Comparison of ENCODE assay signal across 8 cellular contexts in the genomic region with DNA sequence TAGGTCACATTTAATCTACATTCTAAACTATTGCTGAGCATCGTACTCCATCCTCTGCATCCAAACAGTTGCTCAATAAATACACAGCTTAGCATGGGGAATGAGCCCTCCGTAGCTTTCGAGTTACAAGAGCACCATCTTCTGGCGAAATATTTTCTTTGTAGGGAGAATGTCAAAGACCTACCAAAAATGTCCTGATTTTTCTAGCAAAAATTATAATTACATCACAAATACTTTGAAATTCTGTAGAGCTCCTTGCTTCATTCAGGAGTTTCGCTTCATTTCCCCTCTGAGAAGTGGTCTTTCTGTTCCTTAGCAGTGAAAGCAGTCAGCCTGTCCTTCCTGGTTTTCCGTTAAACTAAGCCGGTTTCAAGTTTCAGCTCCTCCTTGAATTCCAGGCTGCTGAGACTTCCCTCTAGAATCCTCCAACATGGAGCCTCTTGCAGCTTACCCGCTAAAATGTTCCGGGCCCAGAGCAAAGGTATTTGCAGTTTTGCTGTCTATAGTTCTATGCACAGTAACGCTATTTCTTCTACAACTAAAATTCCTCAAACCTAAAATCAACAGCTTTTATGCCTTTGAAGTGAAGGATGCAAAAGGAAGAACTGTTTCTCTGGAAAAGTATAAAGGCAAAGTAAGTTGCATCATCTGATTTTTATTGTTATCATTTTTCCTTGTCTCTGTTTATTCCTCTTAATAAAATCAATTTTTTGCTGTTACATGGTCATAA. TPM values are rescaled to one million over a fixed set of nuclear protein-coding genes. Genes with fewer than 3 reads are reported as not detected.
DNase-seq lines count a peak whose midpoint lies in the region; ATAC-seq and TF ChIP-seq lines count a peak whose summit lies in the region.

A gene with protein sequence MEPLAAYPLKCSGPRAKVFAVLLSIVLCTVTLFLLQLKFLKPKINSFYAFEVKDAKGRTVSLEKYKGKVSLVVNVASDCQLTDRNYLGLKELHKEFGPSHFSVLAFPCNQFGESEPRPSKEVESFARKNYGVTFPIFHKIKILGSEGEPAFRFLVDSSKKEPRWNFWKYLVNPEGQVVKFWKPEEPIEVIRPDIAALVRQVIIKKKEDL (plus strand): TSS at position 409 of the 730 bp plus-strand sequence. CDS start 22 bp downstream, at position 431.

- intact Hi-C loops in IMR-90 (cut with micrococcal nuclease) (loop anchor here (1.0 to 5.0 kb wide), 2 partner anchors 254 to 418 kb away; no protein-coding TSS in a partner anchor), esophagus squamous epithelium (cut with DNase I) (loop anchor here (10.0 kb wide), 1 partner anchor 255 kb away; no protein-coding TSS in a partner anchor)

- TF ChIP-seq CTCF in IMR-90 (conservative IDR thresholded peaks at IDR 0.05; ENCODE audit: low read depth, low read length) (peak; percentile 75), SK-N-SH (IDR thresholded peaks at IDR 0.05) (peak; percentile 92), esophagus squamous epithelium (IDR thresholded peaks at IDR 0.05) (peak; percentile 24 to 66 (median 56))

- peak within 1 kb of the TSS; percentile 93 for H2BK120ac ChIP-seq in IMR-90 (ENCODE audit: low read depth, low read length)

- H3K9ac ChIP-seq in IMR-90 (ENCODE audit: low read depth, low read length), result peak within 1 kb of the TSS; percentile 97
- H3K9ac ChIP-seq in SK-N-SH, result peak within 1 kb of the TSS; percentile 89

- H2AFZ ChIP-seq in IMR-90 (replicated peaks; ENCODE audit: low read length, poor library complexity) (no peak within 1 kb of the TSS), SK-N-SH (ENCODE audit: low read depth) (peak within 1 kb of the TSS; percentile 95)

- H2AK9ac ChIP-seq in IMR-90 (replicated peaks; ENCODE audit: low read depth, low read length, poor library complexity), result no peak within 1 kb of the TSS

- peak within 1 kb of the TSS; percentile 93 for H3K4ac ChIP-seq in IMR-90 (ENCODE audit: low read depth, low read length)

- H2BK15ac ChIP-seq in IMR-90 (ENCODE audit: low read depth, low read length), result peak within 1 kb of the TSS; percentile 61; the same call in 1 of the 3 replicates

- peak within 1 kb of the TSS; percentile 91 for H3K23ac ChIP-seq in IMR-90 (ENCODE audit: low read depth, low read length)

- in situ Hi-C loops in IMR-90 (cut with MboI; ENCODE audit: low sequenced_read_pairs), result loop anchor here (5.0 to 25.0 kb wide), 3 partner anchors 253 to 635 kb away; no protein-coding TSS in a partner anchor

- H3K56ac ChIP-seq in IMR-90 (ENCODE audit: extremely low read depth, insufficient read depth, low read length), result peak within 1 kb of the TSS; percentile 99

- H3K9me2 ChIP-seq in SK-N-SH, result no peaks in the 10 kb centered on the region

- peak within 1 kb of the TSS; percentile 92 for H4K91ac ChIP-seq in IMR-90 (ENCODE audit: insufficient read depth, low read depth, low read length)

- peak within 1 kb of the TSS; percentile 45 to 97 for H4K8ac ChIP-seq in IMR-90 (ENCODE audit: low read depth in 2 of 2, low read length in 2 of 2)

- peak within 1 kb of the TSS; percentile 66 for H3K4me3 ChIP-seq in IMR-90 (ENCODE audit: insufficient read depth, low read depth, low read length)
- peak within 1 kb of the TSS; percentile 60 to 94; a peak in 3 of 4 replicates for H3K4me3 ChIP-seq in SK-N-SH (ENCODE audit: low read depth in 2 of 2, low read length in 1 of 2)
- peak within 1 kb of the TSS; percentile 13 to 63 (median 42) for H3K4me3 ChIP-seq in esophagus squamous epithelium

- dilution Hi-C loops in IMR-90 (cut with HindIII; ENCODE audit: low sequenced_read_pairs, unreplicated experiment), result no loop called here

- H3K27ac ChIP-seq in IMR-90 (ENCODE audit: insufficient read depth, low read length) (peak within 1 kb of the TSS; percentile 76), SK-N-SH (ENCODE audit: low read depth in 2 of 2, low read length in 1 of 2) (peak within 1 kb of the TSS; percentile 80 to 93), esophagus squamous epithelium (peak within 1 kb of the TSS; percentile 12 to 80 (median 70))

- TF ChIP-seq RAD21 in IMR-90 (IDR thresholded peaks at IDR 0.05; ENCODE audit: low read length) (peak; percentile 86), SK-N-SH (IDR thresholded peaks at IDR 0.05; ENCODE audit: low read length) (peak; percentile 66)

- WGBS in IMR-90 (ENCODE audit: extremely low coverage in 2 of 2, insufficient read length in 1 of 2), 2 experiments, result 0% methylated on average over 1 of the region's 10 CpGs; no CpG with 5 or more reads in 1 of the 2 experiments
- under 1% methylated on average over 10 of the region's 10 CpGs for WGBS in SK-N-SH (ENCODE audit: low lambda C conversion rate)
- 4 to 5% methylated on average over 10 of the region's 10 CpGs for WGBS in esophagus squamous epithelium, 2 donors

- H2AK5ac ChIP-seq in IMR-90 (ENCODE audit: low read depth, low read length), result peak within 1 kb of the TSS; percentile 40; the same call in 1 of the 2 replicates

- peaks cover 12% of the 10 kb centered on the region for H3K36me3 ChIP-seq in IMR-90 (ENCODE audit: control insufficient read depth, insufficient read depth, low read length)
- H3K36me3 ChIP-seq in SK-N-SH (replicated peaks in 1 of 2; ENCODE audit: control insufficient read depth in 1 of 2, insufficient read depth in 2 of 2, low read length in 1 of 2), result peaks cover 11 to 33% of the 10 kb centered on the region in 2 experiments
- no peaks in the 10 kb centered on the region for H3K36me3 ChIP-seq in esophagus squamous epithelium

- peak within 1 kb of the TSS; percentile 94 for H3K4me2 ChIP-seq in IMR-90 (ENCODE audit: low read depth, low read length)
- H3K4me2 ChIP-seq in SK-N-SH, result peak within 1 kb of the TSS; percentile 77

- peak; percentile 77 for TF ChIP-seq POLR2A in IMR-90 (IDR thresholded peaks at IDR 0.05; ENCODE audit: low read depth, low read length)
- TF ChIP-seq POLR2A in esophagus squamous epithelium (IDR thresholded peaks at IDR 0.05), result no peak

- H4K5ac ChIP-seq in IMR-90 (ENCODE audit: low read depth, low read length), result peak within 1 kb of the TSS; percentile 74

- H3K27me3 ChIP-seq in IMR-90 (ENCODE audit: control insufficient read depth, insufficient read depth, low read length) (no peaks in the 10 kb centered on the region), SK-N-SH (ENCODE audit: insufficient read depth) (no peaks in the 10 kb centered on the region), esophagus squamous epithelium (peaks cover 0 to 34% (median 0%) of the 10 kb centered on the region in 4 donors)

- BruUV-seq in IMR-90 (replicated peaks; lab: Mats Ljungman, UMichigan), result no TSS peak

- H3K79me1 ChIP-seq in IMR-90 (ENCODE audit: low read depth in 1 of 2, low read length in 2 of 2), result peaks cover 3 to 35% of the 10 kb centered on the region in 2 experiments; a peak in 2 of 4 replicates

- H3K9me1 ChIP-seq in IMR-90 (ENCODE audit: insufficient read depth, low read length), result peaks cover 8% of the 10 kb centered on the region; the same call in 1 of the 2 replicates

- CTCF ChIA-PET in IMR-90 (lab: Yijun Ruan, JAX), result interaction anchor here (0.6 to 1.6 kb wide), 20 partner anchors 11 to 688 kb away, joined by 3 to 23 read pairs (median 4); no protein-coding TSS in a partner anchor
- CTCF ChIA-PET in SK-N-SH (lab: Yijun Ruan, JAX), result interaction anchor here (0.6 to 2.5 kb wide), 11 partner anchors 9 to 671 kb away, joined by 3 to 11 read pairs (median 4); a partner anchor contains a TSS

- ATAC-seq in IMR-90 (ENCODE audit: low read depth) (peak; percentile 88), GM19463 (IDR thresholded peaks at IDR 0.05; ENCODE audit: unreplicated experiment) (no peak), GM18873 (IDR thresholded peaks at IDR 0.05; ENCODE audit: low FRiP score, unreplicated experiment) (no peak)

- peaks cover 4% of the 10 kb centered on the region for H3K4me1 ChIP-seq in IMR-90 (ENCODE audit: control insufficient read depth, insufficient read depth, low read length)
- peaks cover 0 to 11% of the 10 kb centered on the region in 2 experiments; a peak in 1 of 4 replicates for H3K4me1 ChIP-seq in SK-N-SH (ENCODE audit: control insufficient read depth in 1 of 2, insufficient read depth in 2 of 2, low read depth in 1 of 2, low read length in 1 of 2)
- H3K4me1 ChIP-seq in esophagus squamous epithelium, result peaks cover 0 to 24% (median 0%) of the 10 kb centered on the region in 3 donors

- peaks cover 16% of the 10 kb centered on the region for H3F3A ChIP-seq in SK-N-SH (replicated peaks; ENCODE audit: insufficient read depth)

- TF ChIP-seq EP300 in SK-N-SH (IDR thresholded peaks at IDR 0.05; ENCODE audit: borderline replicate concordance in 1 of 2, low read depth in 1 of 2, low read length in 1 of 2), result no peak

- H4K20me1 ChIP-seq in IMR-90 (ENCODE audit: insufficient read depth, low read length) (peaks cover 28% of the 10 kb centered on the region; the same call in 1 of the 2 replicates), SK-N-SH (ENCODE audit: insufficient read depth) (peaks cover 28% of the 10 kb centered on the region)

- peak; percentile 87 for DNase-seq in DMS114 treated with DMSO at 0.1 percent for 48 hours (lab: John Stamatoyannopoulos, UW; ENCODE audit: unreplicated experiment)
- DNase-seq in IMR-90, result peak; percentile 92
- DNase-seq in SK-N-SH, result peak; percentile 26
- DNase-seq in esophagus squamous epithelium (lab: John Stamatoyannopoulos, UW), result no peak
- DNase-seq in myocyte (ENCODE audit: low read depth), result peak; percentile 89
- DNase-seq in stimulated activated CD4-positive, alpha-beta T cell treated with anti-CD3 and anti-CD28 coated beads, Interleukin-12 subunit alpha, Interleukin-12 subunit beta, amount 100 ng/mL, for 4 hours, result no peak

- H3K18ac ChIP-seq in IMR-90 (ENCODE audit: low read depth, low read length), result peak within 1 kb of the TSS; percentile 88

- H2BK20ac ChIP-seq in IMR-90 (ENCODE audit: low read depth, low read length), result peak within 1 kb of the TSS; percentile 84

- POLR2A ChIA-PET in IMR-90 (lab: Charles Lee; ENCODE audit: unreplicated experiment), result interaction anchor here (0.6 to 0.9 kb wide), 4 partner anchors 250 to 725 kb away, joined by 3 to 9 read pairs (median 4); no protein-coding TSS in a partner anchor
- POLR2A ChIA-PET in SK-N-SH (lab: Yijun Ruan, JAX), result interaction anchor here (1.1 kb wide), 1 partner anchor 216 kb away, joined by 3 read pairs; no protein-coding TSS in a partner anchor

- H3K9me3 ChIP-seq in IMR-90 (ENCODE audit: control insufficient read depth, insufficient read depth, low read length) (no peaks in the 10 kb centered on the region), SK-N-SH (no peaks in the 10 kb centered on the region), esophagus squamous epithelium (no peaks in the 10 kb centered on the region)

- H3K79me2 ChIP-seq in SK-N-SH (ENCODE audit: insufficient read depth), result peaks cover 38% of the 10 kb centered on the region

- peak within 1 kb of the TSS; percentile 95 for H3K14ac ChIP-seq in IMR-90 (replicated peaks; ENCODE audit: low read depth, low read length)

- peak within 1 kb of the TSS; percentile 99 for H2BK5ac ChIP-seq in IMR-90 (ENCODE audit: low read depth, low read length, poor library complexity, severe bottlenecking)

RNA-seq across cellular contexts. Expression of the gene that starts here (rescaled TPM):
- total RNA-seq in IMR-90 (2012; rRNA removed), result 166 and 201 TPM in 2 replicates
- 99.6 and 131 TPM in 2 replicates for polyA plus RNA-seq in IMR-90 (2012; rRNA removed)
- 24.5 and 37.6 TPM in 2 replicates for polyA plus RNA-seq in IMR-90 (2012; cell fraction: cytosol; rRNA removed)
- 3.7 and 39.0 TPM in 2 replicates for polyA plus RNA-seq in IMR-90 (2012; cell fraction: nucleus; rRNA removed; ENCODE audit: low replicate concordance)
- polyA plus RNA-seq in SK-N-SH (2012; rRNA removed), result 30.1 and 44.2 TPM in 2 replicates
- 48.6 and 61.5 TPM in 2 replicates for polyA plus RNA-seq in SK-N-SH (2012; cell fraction: cytosol; rRNA removed)
- polyA plus RNA-seq in SK-N-SH (2012; cell fraction: nucleus; rRNA removed), result 9.3 and 22.9 TPM in 2 replicates
- 1 to 10 TPM in 3 of 4 donors, under 1 TPM in 1; 0.45 to 8.7 (median 7.3) TPM for total RNA-seq in esophagus squamous epithelium
- 83.7 and 90.6 TPM in 2 replicates for total RNA-seq in myocyte
- polyA plus RNA-seq in myocyte (2012), result 88.5 TPM

Comparison
In these comparisons a context has a peak if more than half of its experiments do, and no peak if none do; other contexts are left out.
1. DNase-seq: peak in DMS114 treated with DMSO at 0.1 percent for 48 hours (single experiment), IMR-90 (single experiment), SK-N-SH (single experiment) and myocyte (single experiment); none in esophagus squamous epithelium (single experiment) and stimulated activated CD4-positive, alpha-beta T cell treated with anti-CD3 and anti-CD28 coated beads, Interleukin-12 subunit alpha, Interleukin-12 subunit beta, amount 100 ng/mL, for 4 hours (single experiment).
2. Peak in every context shown above with its lines, with median percentiles within 50 percentile points of each other: H3K27ac ChIP-seq, H3K4me3 ChIP-seq and CTCF ChIP-seq.